ENCODE assay signal across 19 cellular contexts in the genomic region with DNA sequence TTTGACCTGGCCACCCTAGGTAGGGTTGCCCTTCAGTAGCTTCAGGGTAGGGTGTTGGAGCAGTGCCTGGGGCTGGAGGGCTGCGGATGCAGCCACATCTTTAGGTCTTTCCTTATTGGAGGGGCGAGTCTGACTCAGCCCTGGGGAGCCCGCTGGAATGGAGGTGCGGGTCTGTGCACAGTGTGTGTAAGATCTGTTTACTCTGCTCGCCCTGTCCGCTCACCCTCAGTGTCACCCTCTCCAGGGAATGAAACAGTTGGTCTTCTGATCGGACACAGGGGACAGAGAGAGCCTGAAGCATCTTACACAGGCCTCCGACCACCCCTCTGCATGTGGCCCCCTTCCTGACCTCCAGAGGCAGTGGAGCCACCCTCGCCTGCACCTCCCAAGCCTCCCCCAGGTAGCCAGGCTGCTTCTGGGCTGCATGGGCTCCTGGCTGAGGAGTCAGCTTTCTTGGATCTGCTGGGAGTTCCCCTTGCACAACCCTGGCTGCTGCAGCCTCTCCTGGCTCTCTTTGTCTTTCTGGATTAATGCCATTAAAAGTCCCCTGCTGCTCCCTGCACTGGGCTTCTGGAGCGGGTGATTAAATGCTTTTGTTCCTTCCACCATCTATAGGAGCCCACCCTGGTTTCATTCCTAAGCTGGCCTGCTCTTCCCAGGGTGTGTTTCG.
A peak's percentile ranks its signal among the peaks of the same experiment; 100 is the strongest.
DNase-seq lines count a peak whose midpoint lies in the region; ATAC-seq and TF ChIP-seq lines count a peak whose summit lies in the region.
"Had no signal": no experiment of that assay in that cellular context is flagged by ENCODE, and none has a peak within 500 bp of the region (broad histone marks: within the 10 kb centered on the region; RNA-seq: fewer than 3 reads in every experiment).

No MANE protein-coding gene starts in this region.

- ATAC-seq in activated T-helper 17 cell treated with anti-CD3 and anti-CD28 coated beads, Interleukin-2, amount 50 U/mL, for 72 hours (replicated peaks): no peak
- ATAC-seq: activated T-cell treated with anti-CD3 and anti-CD28 coated beads, Interleukin-2, amount 50 U/mL, for 72 hours had no signal

- peak overlapping the region in 3 of 5 experiments; percentile 35 to 92 (median 43) for H3K27ac Mint-ChIP-seq in brain
- no peak overlapping the region for H3K27ac Mint-ChIP-seq in activated T-helper 17 cell treated with anti-CD3 and anti-CD28 coated beads, Interleukin-2, amount 50 U/mL, for 72 hours
- H3K27ac Mint-ChIP-seq: activated CD4-positive, alpha-beta T cell treated with anti-CD3 and anti-CD28 coated beads, Interleukin-2, amount 10 ng/mL, durations not matched to agents 7 days and 5 days; activated T-cell treated with anti-CD3 and anti-CD28 coated beads, Interleukin-2, amount 50 U/mL, for 72 hours; naive B cell had no signal

- no peak overlapping the region for H3K4me3 Mint-ChIP-seq in brain
- no peak overlapping the region for H3K4me3 Mint-ChIP-seq in activated T-helper 17 cell treated with anti-CD3 and anti-CD28 coated beads, Interleukin-2, amount 50 U/mL, for 72 hours
- H3K4me3 Mint-ChIP-seq: activated CD4-positive, alpha-beta T cell treated with anti-CD3 and anti-CD28 coated beads, Interleukin-2, amount 10 ng/mL, durations not matched to agents 7 days and 5 days; activated T-cell treated with anti-CD3 and anti-CD28 coated beads, Interleukin-2, amount 50 U/mL, for 72 hours; naive B cell had no signal

- H3K36me3 ChIP-seq in HUES48 (ENCODE audit: control insufficient read depth, insufficient read depth, low read length) (no peaks in the 10 kb centered on the region), WERI-Rb-1 (no peaks in the 10 kb centered on the region)
- H3K36me3 ChIP-seq: BE2C had no signal

- H3K9ac ChIP-seq in HUES48 (ENCODE audit: low read depth, low read length): no peak overlapping the region

- peaks cover 3% of the 10 kb centered on the region for H3K27me3 Mint-ChIP-seq in brain
- no peaks in the 10 kb centered on the region for H3K27me3 Mint-ChIP-seq in activated T-helper 17 cell treated with anti-CD3 and anti-CD28 coated beads, Interleukin-2, amount 50 U/mL, for 72 hours
- H3K27me3 Mint-ChIP-seq: activated CD4-positive, alpha-beta T cell treated with anti-CD3 and anti-CD28 coated beads, Interleukin-2, amount 10 ng/mL, durations not matched to agents 7 days and 5 days had no signal

- H3K27ac ChIP-seq in HUES48 (ENCODE audit: low read depth, low read length) (peak overlapping the region; percentile 86), WERI-Rb-1 (no peak overlapping the region)
- H3K27ac ChIP-seq: dorsolateral prefrontal cortex had no signal

- no peak for TF ChIP-seq POLR2A in erythroblast (IDR thresholded peaks at IDR 0.05; ENCODE audit: low read length)

- DNase-seq in AG20443 (ENCODE audit: low spot score) (peak; percentile 36), iris pigment epithelial cell (ENCODE audit: low read depth) (peak; percentile 40), erythroblast (lab: John Stamatoyannopoulos, UW) (no peak), WERI-Rb-1 (no peak)
- no peak for DNase-seq in activated CD8-positive, alpha-beta memory T cell treated with anti-CD3 and anti-CD28 coated beads for 24 hours
- DNase-seq: activated CD4-positive, alpha-beta T cell treated with anti-CD3 and anti-CD28 coated beads, Interleukin-2, amount 10 ng/mL, durations not matched to agents 7 days and 5 days; activated T-cell treated with anti-CD3 and anti-CD28 coated beads, Interleukin-2, amount 50 U/mL, for 72 hours; BE2C; DMS79 treated with DMSO at 0.1 percent for 48 hours; left cardiac atrium; MV-4-11; naive B cell; NCI-H526; SHP77; stimulated activated CD4-positive, alpha-beta T cell treated with anti-CD3 and anti-CD28 coated beads, Interleukin-4, amount 100 ng/mL, for 1 hour had no signal

- no peak for TF ChIP-seq CTCF in brain (conservative IDR thresholded peaks at IDR 0.05)
- TF ChIP-seq CTCF in WERI-Rb-1 (IDR thresholded peaks at IDR 0.05; ENCODE audit: low read depth, low read length): no peak

- peaks cover 39% of the 10 kb centered on the region for H3K4me1 Mint-ChIP-seq in brain
- no peaks in the 10 kb centered on the region for H3K4me1 Mint-ChIP-seq in activated T-helper 17 cell treated with anti-CD3 and anti-CD28 coated beads, Interleukin-2, amount 50 U/mL, for 72 hours
- H3K4me1 Mint-ChIP-seq: activated CD4-positive, alpha-beta T cell treated with anti-CD3 and anti-CD28 coated beads, Interleukin-2, amount 10 ng/mL, durations not matched to agents 7 days and 5 days had no signal

- H3K9me3 ChIP-seq in HUES48 (ENCODE audit: control insufficient read depth, insufficient read depth, low read length): 0 out of 2 replicates have a peak, but pooled peaks cover 3% of the 10 kb centered on the region
- H3K9me3 ChIP-seq in WERI-Rb-1 (ENCODE audit: severe bottlenecking): no peaks in the 10 kb centered on the region
- H3K9me3 ChIP-seq: BE2C had no signal

- peaks cover 29% of the 10 kb centered on the region for H3K4me1 ChIP-seq in HUES48 (ENCODE audit: control insufficient read depth, insufficient read depth, low read length)
- H3K4me1 ChIP-seq: BE2C had no signal

- no peaks in the 10 kb centered on the region for H3K36me3 Mint-ChIP-seq in brain
- H3K36me3 Mint-ChIP-seq in activated T-helper 17 cell treated with anti-CD3 and anti-CD28 coated beads, Interleukin-2, amount 50 U/mL, for 72 hours (ENCODE audit: low read depth): no peaks in the 10 kb centered on the region

- H3K27me3 ChIP-seq in HUES48 (ENCODE audit: control insufficient read depth, insufficient read depth, low read length) (no peaks in the 10 kb centered on the region), WERI-Rb-1 (ENCODE audit: insufficient read depth, low read depth, severe bottlenecking) (peaks cover 74% of the 10 kb centered on the region)
- H3K27me3 ChIP-seq: dorsolateral prefrontal cortex had no signal

- H3K9me3 Mint-ChIP-seq in brain: peaks cover 0 to 8% (median 3%) of the 10 kb centered on the region in 5 experiments
- H3K9me3 Mint-ChIP-seq in activated T-helper 17 cell treated with anti-CD3 and anti-CD28 coated beads, Interleukin-2, amount 50 U/mL, for 72 hours: no peaks in the 10 kb centered on the region
- H3K9me3 Mint-ChIP-seq: activated CD4-positive, alpha-beta T cell treated with anti-CD3 and anti-CD28 coated beads, Interleukin-2, amount 10 ng/mL, durations not matched to agents 7 days and 5 days; activated T-cell treated with anti-CD3 and anti-CD28 coated beads, Interleukin-2, amount 50 U/mL, for 72 hours had no signal

- H3K4me3 ChIP-seq in HUES48 (ENCODE audit: low read depth, low read length) (no peak overlapping the region), WERI-Rb-1 (ENCODE audit: low read depth, low read length) (no peak overlapping the region)
- H3K4me3 ChIP-seq: dorsolateral prefrontal cortex had no signal

Comparison
In these comparisons a context has a peak if more than half of its experiments do, and no peak if none do; other contexts are left out.
1. DNase-seq: peak in AG20443 (single experiment) and iris pigment epithelial cell (single experiment); none in erythroblast (0 of 2), WERI-Rb-1 (single experiment) and activated CD8-positive, alpha-beta memory T cell treated with anti-CD3 and anti-CD28 coated beads for 24 hours (single experiment).